Comparison of ENCODE assay signal across 21 cellular contexts in genomic region chr17:70320642-70321345, GRCh38.
DNase-seq lines count a peak whose midpoint lies in the region; ATAC-seq and TF ChIP-seq lines count a peak whose summit lies in the region.
"Had no signal": no experiment of that assay in that cellular context is flagged by ENCODE, and none has a peak within 500 bp of the region (broad histone marks: within the 10 kb centered on the region; RNA-seq: fewer than 3 reads in every experiment).

No MANE protein-coding gene starts in this region.

- no peaks in the 10 kb centered on the region for H3K9me3 Mint-ChIP-seq in activated T-helper 2 cell treated with anti-CD3 and anti-CD28 coated beads, Interferon-gamma antibody, Interleukin-2, Interleukin-4, amounts not matched to agents 10 μg/mL and 5 μg/mL and 100 μg/mL, durations not matched to agents 14 hours and 24 hours and 36 hours
- no peaks in the 10 kb centered on the region for H3K9me3 Mint-ChIP-seq in osteocyte (ENCODE audit: unreplicated experiment)
- H3K9me3 Mint-ChIP-seq: GM23338, type B pancreatic cell had no signal

- no peaks in the 10 kb centered on the region for H3K36me3 Mint-ChIP-seq in activated T-helper 2 cell treated with anti-CD3 and anti-CD28 coated beads, Interferon-gamma antibody, Interleukin-2, Interleukin-4, amounts not matched to agents 10 μg/mL and 5 μg/mL and 100 μg/mL, durations not matched to agents 14 hours and 24 hours and 36 hours (ENCODE audit: low read depth)
- H3K36me3 Mint-ChIP-seq in osteocyte (ENCODE audit: unreplicated experiment) = no peaks in the 10 kb centered on the region
- H3K36me3 Mint-ChIP-seq: type B pancreatic cell had no signal

- no peaks in the 10 kb centered on the region for H3K4me1 Mint-ChIP-seq in activated T-helper 2 cell treated with anti-CD3 and anti-CD28 coated beads, Interferon-gamma antibody, Interleukin-2, Interleukin-4, amounts not matched to agents 10 μg/mL and 5 μg/mL and 100 μg/mL, durations not matched to agents 14 hours and 24 hours and 36 hours (ENCODE audit: low read depth)
- no peaks in the 10 kb centered on the region for H3K4me1 Mint-ChIP-seq in osteocyte (ENCODE audit: unreplicated experiment)

- POLR2A ChIA-PET in A673 (lab: Charles Lee; ENCODE audit: low non-redundant PET) = no interaction called here

- TF ChIP-seq CTCF in A673 (conservative IDR thresholded peaks at IDR 0.05; ENCODE audit: low read depth, low read length) = no peak
- TF ChIP-seq CTCF in left lung (IDR thresholded peaks at IDR 0.05) = no peak
- no peak for TF ChIP-seq CTCF in osteocyte (IDR thresholded peaks at IDR 0.05)

- H3K27ac Mint-ChIP-seq in activated T-helper 2 cell treated with anti-CD3 and anti-CD28 coated beads, Interferon-gamma antibody, Interleukin-2, Interleukin-4, amounts not matched to agents 10 μg/mL and 5 μg/mL and 100 μg/mL, durations not matched to agents 14 hours and 24 hours and 36 hours = no peak overlapping the region
- no peak overlapping the region for H3K27ac Mint-ChIP-seq in osteocyte (ENCODE audit: unreplicated experiment)
- H3K27ac Mint-ChIP-seq: GM23338, progenitor cell of endocrine pancreas, type B pancreatic cell had no signal

- CTCF ChIA-PET in A673 (lab: Charles Lee) = no interaction called here

- no peaks in the 10 kb centered on the region for H3K27me3 ChIP-seq in A673 (replicated peaks; ENCODE audit: insufficient read depth, low read depth, low read length, poor library complexity)
- no peaks in the 10 kb centered on the region for H3K27me3 ChIP-seq in left lung
- H3K27me3 ChIP-seq: esophagus muscularis mucosa had no signal

- peaks cover 5% of the 10 kb centered on the region for H3K4me1 ChIP-seq in A673 (ENCODE audit: insufficient read depth, low read length, poor library complexity, severe bottlenecking)
- peaks cover 0 to 17% of the 10 kb centered on the region in 2 donors for H3K4me1 ChIP-seq in left lung
- H3K4me1 ChIP-seq: Caco-2 had no signal

- H3K36me3 ChIP-seq in A673 (ENCODE audit: insufficient read depth, low read length, poor library complexity, severe bottlenecking) = no peaks in the 10 kb centered on the region
- H3K36me3 ChIP-seq in left lung = no peaks in the 10 kb centered on the region
- H3K36me3 ChIP-seq: esophagus muscularis mucosa had no signal

- H3K27me3 Mint-ChIP-seq in activated T-helper 2 cell treated with anti-CD3 and anti-CD28 coated beads, Interferon-gamma antibody, Interleukin-2, Interleukin-4, amounts not matched to agents 10 μg/mL and 5 μg/mL and 100 μg/mL, durations not matched to agents 14 hours and 24 hours and 36 hours (ENCODE audit: low read depth) = no peaks in the 10 kb centered on the region
- no peaks in the 10 kb centered on the region for H3K27me3 Mint-ChIP-seq in osteocyte (ENCODE audit: unreplicated experiment)
- H3K27me3 Mint-ChIP-seq: progenitor cell of endocrine pancreas, type B pancreatic cell had no signal

- intact Hi-C loops in A673 (cut with micrococcal nuclease; ENCODE audit: unreplicated experiment) (no loop called here), left lung (cut with DNase I) (no loop called here), posterior cingulate gyrus (cut with DNase I) (no loop called here)
- intact Hi-C loops in activated T-helper 2 cell treated with anti-CD3 and anti-CD28 coated beads, Interferon-gamma antibody, Interleukin-2, Interleukin-4, amounts not matched to agents 10 μg/mL and 5 μg/mL and 100 μg/mL, durations not matched to agents 14 hours and 24 hours and 36 hours (cut with micrococcal nuclease) = no loop called here

- no peak overlapping the region for H3K4me3 Mint-ChIP-seq in activated T-helper 2 cell treated with anti-CD3 and anti-CD28 coated beads, Interferon-gamma antibody, Interleukin-2, Interleukin-4, amounts not matched to agents 10 μg/mL and 5 μg/mL and 100 μg/mL, durations not matched to agents 14 hours and 24 hours and 36 hours (ENCODE audit: low read depth)
- H3K4me3 Mint-ChIP-seq in osteocyte (ENCODE audit: unreplicated experiment) = no peak overlapping the region
- H3K4me3 Mint-ChIP-seq: GM23338, type B pancreatic cell had no signal

- H3K27ac ChIP-seq in A673 (ENCODE audit: low read depth, low read length, poor library complexity, severe bottlenecking) (no peak overlapping the region), left lung (no peak overlapping the region)
- H3K27ac ChIP-seq: esophagus muscularis mucosa, KMS-11 had no signal

- H3K4me3 ChIP-seq in A673 (ENCODE audit: low read depth, low read length, poor library complexity, severe bottlenecking) (no peak overlapping the region), left lung (no peak overlapping the region)
- H3K4me3 ChIP-seq: esophagus muscularis mucosa, GM23338 had no signal

- DNase-seq in A673 (ENCODE audit: low spot score) = peak; percentile 32
- peak; percentile 53 for DNase-seq in NCI-H1105 treated with DMSO at 0.1 percent for 48 hours (lab: John Stamatoyannopoulos, UW)
- DNase-seq in astrocyte of the hippocampus (ENCODE audit: low read depth, low spot score) = peak; percentile 64
- DNase-seq in left lung = peak in 1 of 2 donors; percentile 39
- DNase-seq in DMS 273 (lab: John Stamatoyannopoulos, UW; ENCODE audit: unreplicated experiment) = no peak
- DNase-seq in activated T-helper 2 cell treated with anti-CD3 and anti-CD28 coated beads, Interferon-gamma antibody, Interleukin-2, Interleukin-4, amounts not matched to agents 10 μg/mL and 5 μg/mL and 100 μg/mL, durations not matched to agents 14 hours and 24 hours and 36 hours (ENCODE audit: low spot score) = no peak
- DNase-seq in posterior cingulate gyrus = no peak
- DNase-seq in osteocyte (ENCODE audit: extremely low spot score, unreplicated experiment) = no peak
- DNase-seq: activated CD4-positive, alpha-beta T cell treated with anti-CD3 and anti-CD28 coated beads, Interleukin-2, amount 50 U/mL, for 1 hour; activated naive CD4-positive, alpha-beta T cell treated with anti-CD3 and anti-CD28 coated beads, Interleukin-2, amount 50 U/mL, for 16 hours; Caco-2; left cardiac atrium; NCI-H1417 treated with DMSO at 0.1 percent for 48 hours; NCI-H510A; PC-3; stimulated activated naive CD4-positive, alpha-beta T cell had no signal

- peak; percentile 60 for ATAC-seq in left lung
- ATAC-seq: GM23338, PC-3 had no signal

- no TSS peak for BruUV-seq in A673 (replicated peaks; lab: Mats Ljungman, UMichigan)

- H3K9me3 ChIP-seq in A673 (ENCODE audit: low read depth, low read length, poor library complexity, severe bottlenecking) (no peaks in the 10 kb centered on the region), left lung (no peaks in the 10 kb centered on the region)
- H3K9me3 ChIP-seq: Caco-2, esophagus muscularis mucosa had no signal

Comparison
In these comparisons a context has a peak if more than half of its experiments do, and no peak if none do; other contexts are left out.
1. DNase-seq: peak in A673 (single experiment), NCI-H1105 treated with DMSO at 0.1 percent for 48 hours (single experiment) and astrocyte of the hippocampus (single experiment); none in DMS 273 (single experiment), activated T-helper 2 cell treated with anti-CD3 and anti-CD28 coated beads, Interferon-gamma antibody, Interleukin-2, Interleukin-4, amounts not matched to agents 10 μg/mL and 5 μg/mL and 100 μg/mL, durations not matched to agents 14 hours and 24 hours and 36 hours (single experiment), posterior cingulate gyrus (0 of 10) and osteocyte (single experiment).